In genomic region chr12:51013441-51013840, GRCh38 we compare ENCODE assay signal across 13 cellular contexts.
"Had no signal": no experiment of that assay in that cellular context is flagged by ENCODE, and none has a peak within 500 bp of the region (broad histone marks: within the 10 kb centered on the region; RNA-seq: fewer than 3 reads in every experiment).

No MANE protein-coding gene starts in this region.

- H3K36me3 ChIP-seq: thoracic aorta, uterus had no signal

- ATAC-seq: heart right ventricle, left ventricle myocardium superior had no signal

- H3K9me3 ChIP-seq: heart right ventricle, stomach, thoracic aorta, uterus had no signal

- DNase-seq: activated effector memory CD4-positive, alpha-beta T cell treated with anti-CD3 and anti-CD28 coated beads, Interleukin-2, amount 50 U/mL, for 16 hours; activated naive CD8-positive, alpha-beta T cell treated with anti-CD3 and anti-CD28 coated beads for 36 hours; aorta; foreskin melanocyte; heart right ventricle; kidney; left ventricle myocardium superior; stomach; uterus had no signal

- H3K27me3 ChIP-seq: heart right ventricle, stomach, uterus had no signal

- H3K4me3 ChIP-seq: heart right ventricle, skin epidermis, stomach, thoracic aorta, uterus had no signal

- H3K27ac ChIP-seq: heart right ventricle, parathyroid adenoma, thoracic aorta, uterus, VCaP had no signal
